ENCODE assay signal across 31 cellular contexts in the genomic region with DNA sequence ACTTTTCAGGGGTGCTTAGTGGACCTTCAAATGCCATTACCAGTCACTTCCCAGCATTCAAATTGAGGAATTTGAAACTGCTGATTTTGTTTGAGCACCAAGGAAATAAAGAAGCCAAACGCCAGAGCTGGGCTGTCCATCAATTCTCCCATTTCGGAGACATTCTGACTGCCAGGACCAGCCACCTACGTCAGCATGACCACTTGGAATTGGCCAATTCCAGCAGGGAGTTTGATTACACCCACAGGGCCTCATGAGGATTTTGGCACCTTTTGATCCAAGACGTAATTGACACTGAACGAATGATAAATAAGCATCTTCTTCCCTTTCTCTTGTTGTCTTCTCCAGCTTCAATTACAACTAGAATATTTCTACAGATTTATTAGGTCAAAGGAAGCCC. TPM values are rescaled to one million over a fixed set of nuclear protein-coding genes. Genes with fewer than 3 reads are reported as not detected.
"Had no signal": no experiment of that assay in that cellular context is flagged by ENCODE, and none has a peak within 500 bp of the region (broad histone marks: within the 10 kb centered on the region; RNA-seq: fewer than 3 reads in every experiment).

No MANE protein-coding gene starts in this region.

- H3K4me1 ChIP-seq: ascending aorta, breast epithelium, colonic mucosa, gastroesophageal sphincter, heart right ventricle had no signal

- H3K9me3 ChIP-seq: ascending aorta, breast epithelium, colonic mucosa, gastroesophageal sphincter, heart right ventricle had no signal

- H3K27ac ChIP-seq: ascending aorta, breast epithelium, cardiac muscle cell, colonic mucosa, gastroesophageal sphincter, heart right ventricle, VCaP had no signal

- H3K4me3 ChIP-seq: ascending aorta, breast epithelium, cardiac muscle cell, colonic mucosa, gastroesophageal sphincter, heart right ventricle had no signal

- H3K27me3 ChIP-seq: ascending aorta, breast epithelium, cardiac muscle cell, colonic mucosa, gastroesophageal sphincter, heart right ventricle had no signal

- DNase-seq: activated CD4-positive, alpha-beta memory T cell treated with anti-CD3 and anti-CD28 coated beads, Interleukin-2, amount 10 ng/mL, durations not matched to agents 7 days and 5 days; activated CD4-positive, alpha-beta T cell treated with anti-CD3 and anti-CD28 coated beads for 1 hour; activated CD4-positive, alpha-beta T cell treated with anti-CD3 and anti-CD28 coated beads for 4 hours; activated CD4-positive, alpha-beta T cell treated with anti-CD3 and anti-CD28 coated beads, Interleukin-2, amount 10 ng/mL, durations not matched to agents 7 days and 5 days; activated CD4-positive, alpha-beta T cell treated with anti-CD3 and anti-CD28 coated beads, Interleukin-2, amount 50 U/mL, for 4 hours; activated CD8-positive, alpha-beta memory T cell treated with anti-CD3 and anti-CD28 coated beads, Interleukin-2, amount 50 U/mL, for 48 hours; activated gamma-delta T cell; activated naive CD4-positive, alpha-beta T cell; activated naive CD4-positive, alpha-beta T cell treated with anti-CD3 and anti-CD28 coated beads, Interleukin-2, amount 10 ng/mL, durations not matched to agents 7 days and 5 days; activated naive CD8-positive, alpha-beta T cell treated with anti-CD3 and anti-CD28 coated beads, Interleukin-2, amount 10 ng/mL, durations not matched to agents 7 days and 5 days; activated T-cell treated with anti-CD3 and anti-CD28 coated beads for 4 hours; activated T-cell treated with anti-CD3 and anti-CD28 coated beads, Interleukin-2, amount 50 U/mL, for 24 hours; activated T-cell treated with anti-CD3 and anti-CD28 coated beads, Interleukin-2, amount 50 U/mL, for 72 hours; central memory CD4-positive, alpha-beta T cell; cerebellar nuclear complex; colonic mucosa; effector CD8-positive, alpha-beta T cell; foreskin melanocyte; heart right ventricle; T-cell; T-helper 2 cell had no signal

- ATAC-seq: activated naive CD4-positive, alpha-beta T cell treated with anti-CD3 and anti-CD28 coated beads, Interleukin-2, amount 50 U/mL, for 72 hours; activated T-cell treated with anti-CD3 and anti-CD28 coated beads, Interleukin-2, amount 50 U/mL, for 72 hours; esophagus mucosa; gastroesophageal sphincter; heart right ventricle; T-cell; WTC11 had no signal

- H3K36me3 ChIP-seq: ascending aorta, breast epithelium, cardiac muscle cell, colonic mucosa, gastroesophageal sphincter, heart right ventricle had no signal

RNA-seq across cellular contexts. Expression of gene GREM2, which starts 40.2 kb away (rescaled TPM):
- total RNA-seq: activated naive CD8-positive, alpha-beta T cell treated with anti-CD3 and anti-CD28 coated beads, Interleukin-2, amount 10 ng/mL, durations not matched to agents 7 days and 5 days; ascending aorta; dermis microvascular lymphatic vessel endothelial cell; glomerular endothelial cell had no signal
